Comparison of ENCODE assay signal across 23 cellular contexts in genomic region chr10:73732931-73733623, GRCh38.
"Had no signal": no experiment of that assay in that cellular context is flagged by ENCODE, and none has a peak within 500 bp of the region (broad histone marks: within the 10 kb centered on the region; RNA-seq: fewer than 3 reads in every experiment).

No MANE protein-coding gene starts in this region.

- DNase-seq: activated CD4-positive, alpha-beta memory T cell treated with anti-CD3 and anti-CD28 coated beads for 36 hours; activated CD4-positive, alpha-beta T cell treated with anti-CD3 and anti-CD28 coated beads for 4 hours; activated CD4-positive, CD25-positive, alpha-beta regulatory T cell; activated naive CD4-positive, alpha-beta T cell treated with Interleukin-2 at 50 U/mL for 16 hours; activated naive CD8-positive, alpha-beta T cell treated with anti-CD3 and anti-CD28 coated beads for 36 hours; activated T-cell treated with anti-CD3 and anti-CD28 coated beads, Interleukin-2, amount 50 U/mL, for 48 hours; effector memory CD4-positive, alpha-beta T cell; foreskin melanocyte; hypothalamus; left colon; lower lobe of right lung; mesendoderm; nephron progenitor cell; small intestine; stimulated activated CD4-positive, alpha-beta T cell treated with anti-CD3 and anti-CD28 coated beads, Interleukin-2, amount 100 ng/mL, for 24 hours; T-helper 17 cell; testis had no signal

- H3K4me3 ChIP-seq: lower lobe of right lung, mucosa of descending colon, pancreas had no signal

- H3K27me3 ChIP-seq: pancreas, testis, vagina had no signal

- H3K27ac ChIP-seq: lower lobe of right lung, pancreas, testis, vagina had no signal

- H3K9me3 ChIP-seq: lower lobe of right lung, mucosa of descending colon, pancreas, testis, vagina had no signal

- H3K4me1 ChIP-seq: testis had no signal

- ATAC-seq: esophagus mucosa; left colon; lower lobe of right lung; mucosa of descending colon; pancreas; sciatic nerve; stimulated activated effector memory CD8-positive, alpha-beta T cell treated with anti-CD3 and anti-CD28 coated beads, Interleukin-12 subunit alpha, Interleukin-12 subunit beta, amount 100 ng/mL, for 72 hours; T-helper 17 cell had no signal
